ENCODE assay signal across 14 cellular contexts in the genomic region with DNA sequence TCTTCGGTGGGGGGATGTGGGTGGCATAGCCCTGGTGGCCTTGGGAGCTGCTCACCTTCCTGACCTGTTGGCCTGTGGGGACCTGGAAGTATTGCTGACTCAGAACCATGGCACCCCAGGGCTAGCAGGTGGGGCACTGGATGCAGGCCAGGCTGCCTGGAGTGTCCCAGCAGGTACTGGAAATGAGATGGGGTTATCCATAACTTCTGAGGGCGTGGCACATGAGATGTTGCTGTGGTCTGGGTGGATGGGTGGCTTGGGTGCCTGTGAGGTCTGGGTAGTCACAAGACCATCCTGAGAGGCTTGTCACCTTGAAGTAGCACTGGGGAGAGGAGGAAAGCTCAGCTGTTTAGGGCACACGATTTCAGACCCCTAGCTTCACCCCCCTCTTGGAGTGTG. TPM values are rescaled to one million over a fixed set of nuclear protein-coding genes. Genes with fewer than 3 reads are reported as not detected.
DNase-seq lines count a peak whose midpoint lies in the region; ATAC-seq and TF ChIP-seq lines count a peak whose summit lies in the region.
"Had no signal": no experiment of that assay in that cellular context is flagged by ENCODE, and none has a peak within 500 bp of the region (broad histone marks: within the 10 kb centered on the region; RNA-seq: fewer than 3 reads in every experiment).

No MANE protein-coding gene starts in this region.

- ATAC-seq in activated naive CD4-positive, alpha-beta T cell treated with anti-CD3 and anti-CD28 coated beads, Interleukin-2, amount 50 U/mL, for 72 hours = peak; percentile 7 to 19
- peak; percentile 3 for ATAC-seq in left colon
- ATAC-seq in GM21576 (IDR thresholded peaks at IDR 0.05; ENCODE audit: unreplicated experiment) = no peak

- no peak for TF ChIP-seq CTCF in VCaP (conservative IDR thresholded peaks at IDR 0.05)
- no peak for TF ChIP-seq CTCF in type B pancreatic cell (conservative IDR thresholded peaks at IDR 0.05)
- no peak for TF ChIP-seq CTCF in thyroid gland (IDR thresholded peaks at IDR 0.05)

- H3K36me3 ChIP-seq in thyroid gland = peaks cover 20 to 28% of the 10 kb centered on the region in 2 donors

- peak overlapping the region in 1 of 2 donors; percentile 29 for H3K27ac Mint-ChIP-seq in activated naive CD4-positive, alpha-beta T cell treated with anti-CD3 and anti-CD28 coated beads, Interleukin-2, amount 50 U/mL, for 72 hours
- H3K27ac Mint-ChIP-seq in type B pancreatic cell = peak overlapping the region; percentile 81
- H3K27ac Mint-ChIP-seq: nephron had no signal

- DNase-seq in activated naive CD4-positive, alpha-beta T cell treated with anti-CD3 and anti-CD28 coated beads, Interleukin-2, amount 50 U/mL, for 72 hours (ENCODE audit: low spot score in 2 of 2) = no peak
- no peak for DNase-seq in activated naive CD4-positive, alpha-beta T cell (lab: John Stamatoyannopoulos, UW)
- DNase-seq in left colon (no peak), type B pancreatic cell (ENCODE audit: extremely low spot score, unreplicated experiment) (no peak), NCI-H2029 (lab: John Stamatoyannopoulos, UW) (no peak), thyroid gland (no peak)
- DNase-seq: NCI-H1092 treated with DMSO at 0.1 percent for 48 hours, tibial artery had no signal

- peaks cover 6% of the 10 kb centered on the region for H3K27me3 ChIP-seq in thyroid gland

- H3K4me3 ChIP-seq in thyroid gland (replicated peaks in 1 of 3) = no peak overlapping the region
- H3K4me3 ChIP-seq: tibial artery had no signal

- H3K4me3 Mint-ChIP-seq in type B pancreatic cell = peak overlapping the region; percentile 54
- H3K4me3 Mint-ChIP-seq: brain, nephron had no signal

- H3K9me3 Mint-ChIP-seq in activated naive CD4-positive, alpha-beta T cell treated with anti-CD3 and anti-CD28 coated beads, Interleukin-2, amount 50 U/mL, for 72 hours = no peaks in the 10 kb centered on the region
- H3K9me3 Mint-ChIP-seq in type B pancreatic cell = no peaks in the 10 kb centered on the region
- H3K9me3 Mint-ChIP-seq: brain, nephron had no signal

- H3K4me1 ChIP-seq in thyroid gland = peaks cover 0 to 16% of the 10 kb centered on the region in 2 donors

- peaks cover 24 to 29% of the 10 kb centered on the region in 2 donors for H3K36me3 Mint-ChIP-seq in activated naive CD4-positive, alpha-beta T cell treated with anti-CD3 and anti-CD28 coated beads, Interleukin-2, amount 50 U/mL, for 72 hours
- peaks cover 21% of the 10 kb centered on the region for H3K36me3 Mint-ChIP-seq in type B pancreatic cell

- TF ChIP-seq POLR2A in thyroid gland (IDR thresholded peaks at IDR 0.05) = no peak

- WGBS in thyroid gland, 2 donors = 70 to 90% methylated on average over 2 to 3 of the region's 3 CpGs

- H3K27ac ChIP-seq in VCaP = peak overlapping the region; percentile 28; the same call in 1 of the 2 replicates
- no peak overlapping the region for H3K27ac ChIP-seq in thyroid gland
- H3K27ac ChIP-seq: tibial artery had no signal

- H3K4me1 Mint-ChIP-seq in type B pancreatic cell (ENCODE audit: unreplicated experiment) = peaks cover 8% of the 10 kb centered on the region

- intact Hi-C loops in left colon (cut with DNase I, micrococcal nuclease) = no loop called here
- intact Hi-C loops in thyroid gland (cut with DNase I) = no loop called here

- peaks cover 16% of the 10 kb centered on the region for H3K27me3 Mint-ChIP-seq in type B pancreatic cell
- H3K27me3 Mint-ChIP-seq: brain had no signal

- H3K9me3 ChIP-seq in thyroid gland = no peaks in the 10 kb centered on the region
- H3K9me3 ChIP-seq: tibial artery had no signal

RNA-seq across cellular contexts. Expression of a gene that starts 0.6 kb away (rescaled TPM):
- total RNA-seq in activated naive CD4-positive, alpha-beta T cell treated with anti-CD3 and anti-CD28 coated beads, Interleukin-2, amount 50 U/mL, for 72 hours = under 1 TPM; 0.48 to 0.60 TPM
- total RNA-seq in left colon = not detected
- total RNA-seq in type B pancreatic cell (ENCODE audit: low replicate concordance) = 1.0 and 4.0 TPM in 2 replicates
- total RNA-seq in thyroid gland = under 1 TPM in 1 of 4 donors, not detected in 3; 0.33 TPM
- total RNA-seq: lung microvascular endothelial cell, right cardiac atrium had no signal

RNA-seq across cellular contexts. Expression of a gene that starts 7.8 kb away (rescaled TPM):
- 1,000 to 10,000 TPM; 1,454 to 1,511 TPM for total RNA-seq in activated naive CD4-positive, alpha-beta T cell treated with anti-CD3 and anti-CD28 coated beads, Interleukin-2, amount 50 U/mL, for 72 hours
- total RNA-seq in left colon (100 to 1,000 TPM; 600 to 683 TPM), type B pancreatic cell (ENCODE audit: low replicate concordance) (1,320 and 1,324 TPM in 2 replicates), thyroid gland (1,000 to 10,000 TPM; 1,209 to 2,449 (median 1,340) TPM)

RNA-seq across cellular contexts. Expression of a gene that starts 13.6 kb away (rescaled TPM):
- 10 to 100 TPM; 10.4 to 13.9 TPM for total RNA-seq in activated naive CD4-positive, alpha-beta T cell treated with anti-CD3 and anti-CD28 coated beads, Interleukin-2, amount 50 U/mL, for 72 hours
- total RNA-seq in left colon (1 to 10 TPM; 7.8 to 7.9 TPM), type B pancreatic cell (ENCODE audit: low replicate concordance) (10.1 and 18.2 TPM in 2 replicates), thyroid gland (10 to 100 TPM; 10.1 to 31.1 (median 23.1) TPM)

RNA-seq across cellular contexts. Expression of a gene that starts 14.0 kb away (rescaled TPM):
- 1 to 10 TPM in 1 of 2 donors, under 1 TPM in 1; 0.48 to 2.1 TPM for total RNA-seq in activated naive CD4-positive, alpha-beta T cell treated with anti-CD3 and anti-CD28 coated beads, Interleukin-2, amount 50 U/mL, for 72 hours
- total RNA-seq in left colon (1 to 10 TPM; 2.4 to 2.5 TPM), type B pancreatic cell (ENCODE audit: low replicate concordance) (2.8 and 3.8 TPM in 2 replicates), thyroid gland (10 to 100 TPM in 3 of 4 donors, 1 to 10 TPM in 1; 6.3 to 16.4 (median 15.1) TPM)

RNA-seq across cellular contexts. Expression of a gene that starts 32.3 kb away (rescaled TPM):
- 1 to 10 TPM in 1 of 2 donors, under 1 TPM in 1; 0.23 to 2.6 TPM for total RNA-seq in activated naive CD4-positive, alpha-beta T cell treated with anti-CD3 and anti-CD28 coated beads, Interleukin-2, amount 50 U/mL, for 72 hours
- total RNA-seq in left colon (1 to 10 TPM in 1 of 2 donors, under 1 TPM in 1; 0.73 to 1.6 TPM), type B pancreatic cell (ENCODE audit: low replicate concordance) (4.1 and 8.1 TPM in 2 replicates), thyroid gland (10 to 100 TPM in 1 of 4 donors, 1 to 10 TPM in 3; 7.1 to 16.2 (median 8.1) TPM)
